In the genomic region with DNA sequence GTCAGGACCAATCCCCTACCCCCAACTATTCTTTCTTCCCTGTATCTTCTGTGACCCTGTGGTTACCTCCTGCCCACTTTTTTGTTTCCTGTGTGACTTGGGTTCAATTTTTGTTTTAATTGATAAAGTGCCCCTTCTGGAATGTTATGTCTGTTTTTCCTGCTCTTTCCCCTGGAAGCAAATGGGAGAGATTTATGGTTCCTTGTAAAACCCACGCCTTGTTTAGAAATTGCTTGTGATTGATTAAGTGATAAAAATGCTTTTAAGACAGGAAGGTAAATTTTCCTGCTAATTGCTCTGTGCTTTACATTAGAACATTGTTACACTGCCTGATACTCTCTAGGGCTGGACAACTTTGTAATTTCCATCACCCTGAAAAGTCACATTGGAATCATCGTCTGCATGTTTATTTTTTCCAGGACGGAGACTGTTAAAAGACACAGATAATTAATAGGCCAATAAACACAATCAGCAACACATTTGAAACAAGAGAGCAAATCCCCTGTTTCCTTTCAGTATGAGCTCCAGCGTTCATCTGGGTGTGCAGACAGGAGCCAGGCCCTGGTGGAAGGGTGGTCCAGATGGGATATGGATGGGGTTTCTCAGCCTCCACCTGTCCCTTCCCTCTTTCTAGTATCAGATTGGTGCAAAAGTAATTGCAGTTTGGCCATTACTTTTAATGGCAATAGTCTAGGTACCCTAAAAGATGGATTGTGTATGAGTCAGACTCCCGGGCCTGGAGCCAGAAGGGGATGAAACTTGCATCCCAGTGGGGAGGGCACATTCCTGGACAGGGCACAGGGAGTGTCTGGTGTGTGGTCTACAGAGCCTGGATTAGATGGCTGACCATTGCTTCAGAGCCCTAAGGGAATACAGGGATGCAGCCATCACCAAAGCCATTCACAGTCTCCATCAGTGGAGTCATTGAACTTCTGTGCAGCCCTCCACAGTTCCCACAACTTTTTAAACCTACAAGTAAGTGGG, we compare ENCODE assay signal across 18 cellular contexts. TPM values are rescaled to one million over a fixed set of nuclear protein-coding genes. Genes with fewer than 3 reads are reported as not detected.
DNase-seq lines count a peak whose midpoint lies in the region; ATAC-seq, FAIRE-seq and TF ChIP-seq lines count a peak whose summit lies in the region.
"Had no signal": no experiment of that assay in that cellular context is flagged by ENCODE, and none has a peak within 500 bp of the region (broad histone marks: within the 10 kb centered on the region; RNA-seq: fewer than 3 reads in every experiment).

No MANE protein-coding gene starts in this region.

- no peaks in the 10 kb centered on the region for H3K4me1 Mint-ChIP-seq in activated naive CD4-positive, alpha-beta T cell treated with anti-CD3 and anti-CD28 coated beads, Interleukin-2, amount 50 U/mL, for 24 hours
- H3K4me1 Mint-ChIP-seq: memory B cell had no signal

- FAIRE-seq in urothelium cell line (lab: Jason Lieb, UNC): peak; percentile 71

- H3K27me3 ChIP-seq in RWPE2 (ENCODE audit: insufficient read depth, poor library complexity, severe bottlenecking): no peaks in the 10 kb centered on the region
- no peaks in the 10 kb centered on the region for H3K27me3 ChIP-seq in stomach

- ATAC-seq in RWPE2 (ENCODE audit: low read depth): peak; percentile 99
- ATAC-seq in HG03039 (IDR thresholded peaks at IDR 0.05; ENCODE audit: unreplicated experiment): no peak
- ATAC-seq: Panc1 had no signal

- no peaks in the 10 kb centered on the region for H3K9me3 Mint-ChIP-seq in activated naive CD4-positive, alpha-beta T cell treated with anti-CD3 and anti-CD28 coated beads, Interleukin-2, amount 50 U/mL, for 24 hours
- H3K9me3 Mint-ChIP-seq: memory B cell had no signal

- H3K27me3 Mint-ChIP-seq in activated naive CD4-positive, alpha-beta T cell treated with anti-CD3 and anti-CD28 coated beads, Interleukin-2, amount 50 U/mL, for 24 hours: peaks cover 18% of the 10 kb centered on the region

- H3K4me3 Mint-ChIP-seq in activated naive CD4-positive, alpha-beta T cell treated with anti-CD3 and anti-CD28 coated beads, Interleukin-2, amount 50 U/mL, for 24 hours: no peak overlapping the region
- H3K4me3 Mint-ChIP-seq: memory B cell had no signal

- H3K4me1 ChIP-seq in RWPE2 (ENCODE audit: insufficient read depth, poor library complexity, severe bottlenecking) (no peaks in the 10 kb centered on the region), stomach (no peaks in the 10 kb centered on the region)

- H3K9me3 ChIP-seq in RWPE2 (ENCODE audit: severe bottlenecking) (no peaks in the 10 kb centered on the region), stomach (no peaks in the 10 kb centered on the region)

- TF ChIP-seq EP300 in stomach (IDR thresholded peaks at IDR 0.05): no peak

- intact Hi-C loops in stomach (cut with DNase I; ENCODE audit: low total_unique reads): no loop called here

- 25 to 34% (median 29%) methylated on average over 5 of the region's 5 CpGs for WGBS in stomach, 5 donors

- no peak for DNase-seq in activated naive CD4-positive, alpha-beta T cell treated with Interleukin-2 at 50 U/mL for 16 hours
- DNase-seq in RWPE2 (ENCODE audit: low spot score): peak; percentile 90
- peak; percentile 23 for DNase-seq in glomerular visceral epithelial cell (ENCODE audit: extremely low spot score)
- DNase-seq in urothelium cell line (ENCODE audit: low spot score): peak; percentile 87
- no peak for DNase-seq in mesenteric fat pad (ENCODE audit: low spot score)
- DNase-seq in stomach: no peak
- DNase-seq: activated CD4-positive, alpha-beta T cell treated with anti-CD3 and anti-CD28 coated beads for 4 hours; activated T-cell treated with anti-CD3 and anti-CD28 coated beads, Interleukin-2, amount 50 U/mL, for 1 hour; amniotic stem cell; NCI-H510A; occipital lobe; T-helper 2 cell had no signal

- TF ChIP-seq CTCF in RWPE2 (IDR thresholded peaks at IDR 0.05; ENCODE audit: poor library complexity, severe bottlenecking) (no peak), stomach (IDR thresholded peaks at IDR 0.05) (no peak)

- H3K27ac ChIP-seq in RWPE2 (ENCODE audit: poor library complexity, severe bottlenecking) (no peak overlapping the region), stomach (no peak overlapping the region)

- H3K36me3 Mint-ChIP-seq in activated naive CD4-positive, alpha-beta T cell treated with anti-CD3 and anti-CD28 coated beads, Interleukin-2, amount 50 U/mL, for 24 hours: no peaks in the 10 kb centered on the region
- H3K36me3 Mint-ChIP-seq: memory B cell had no signal

- TF ChIP-seq POLR2A in stomach (IDR thresholded peaks at IDR 0.05): no peak

- H3K27ac Mint-ChIP-seq in activated naive CD4-positive, alpha-beta T cell treated with anti-CD3 and anti-CD28 coated beads, Interleukin-2, amount 50 U/mL, for 24 hours: peak overlapping the region; percentile 5
- H3K27ac Mint-ChIP-seq: memory B cell had no signal

- H3K4me3 ChIP-seq in RWPE2 (ENCODE audit: severe bottlenecking) (no peak overlapping the region), stomach (no peak overlapping the region)

- no peaks in the 10 kb centered on the region for H3K36me3 ChIP-seq in RWPE2 (ENCODE audit: low read depth)
- no peaks in the 10 kb centered on the region for H3K36me3 ChIP-seq in stomach

RNA-seq across cellular contexts. Expression of a gene that starts 58.1 kb away (rescaled TPM):
- total RNA-seq in mesenteric fat pad: not detected
- under 1 TPM in 2 of 5 donors, not detected in 3; under 0.01 to 0.18 TPM for total RNA-seq in stomach
- polyA plus RNA-seq in stomach: not detected
- total RNA-seq: dermis microvascular lymphatic vessel endothelial cell had no signal
- polyA plus RNA-seq: AG04450 had no signal

Comparison
In these comparisons a context has a peak if more than half of its experiments do, and no peak if none do; other contexts are left out.
1. DNase-seq: peak in RWPE2 (single experiment), glomerular visceral epithelial cell (single experiment) and urothelium cell line (single experiment); none in activated naive CD4-positive, alpha-beta T cell treated with Interleukin-2 at 50 U/mL for 16 hours (single experiment), mesenteric fat pad (single experiment) and stomach (single experiment).